Comparison of ENCODE assay signal across 1 cellular context in the genomic region with DNA sequence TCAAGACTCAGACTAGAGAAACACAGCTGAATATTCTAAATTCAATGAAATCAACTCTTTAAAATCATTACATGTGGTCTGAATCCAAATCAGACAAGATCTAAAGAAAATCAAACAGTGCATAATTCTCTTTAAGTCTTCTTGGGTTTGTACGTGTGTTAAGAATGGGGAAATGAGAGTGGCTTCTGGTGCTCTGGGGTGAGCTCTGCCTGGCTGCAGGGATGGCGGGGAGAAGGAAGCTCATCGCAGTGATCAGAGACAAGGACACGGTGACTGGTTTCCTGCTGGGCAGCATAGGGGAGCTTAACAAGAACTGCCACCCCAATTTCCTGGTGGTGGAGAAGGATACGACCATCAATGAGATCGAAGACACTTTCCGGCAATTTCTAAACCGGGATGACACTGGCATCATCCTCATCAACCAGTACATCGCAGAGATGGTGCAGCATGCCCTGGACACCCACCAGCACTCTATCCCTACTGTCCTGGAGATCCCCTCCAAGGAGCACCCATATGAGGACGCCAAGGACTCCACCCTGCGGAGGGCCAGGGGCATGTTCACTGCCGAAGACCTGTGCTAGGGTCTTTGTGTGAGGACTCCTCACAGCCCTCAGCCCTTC.
TF ChIP-seq lines count a peak whose summit lies in the region.

No MANE protein-coding gene starts in this region.

TF ChIP-seq in GM23338, 12 proteins besides CTCF, POLR2A, EP300 and RAD21 (continued from another document):
- no peak for TF ChIP-seq REST (IDR thresholded peaks at IDR 0.05; ENCODE audit: unreplicated experiment)
- TF ChIP-seq, protein P1, sequence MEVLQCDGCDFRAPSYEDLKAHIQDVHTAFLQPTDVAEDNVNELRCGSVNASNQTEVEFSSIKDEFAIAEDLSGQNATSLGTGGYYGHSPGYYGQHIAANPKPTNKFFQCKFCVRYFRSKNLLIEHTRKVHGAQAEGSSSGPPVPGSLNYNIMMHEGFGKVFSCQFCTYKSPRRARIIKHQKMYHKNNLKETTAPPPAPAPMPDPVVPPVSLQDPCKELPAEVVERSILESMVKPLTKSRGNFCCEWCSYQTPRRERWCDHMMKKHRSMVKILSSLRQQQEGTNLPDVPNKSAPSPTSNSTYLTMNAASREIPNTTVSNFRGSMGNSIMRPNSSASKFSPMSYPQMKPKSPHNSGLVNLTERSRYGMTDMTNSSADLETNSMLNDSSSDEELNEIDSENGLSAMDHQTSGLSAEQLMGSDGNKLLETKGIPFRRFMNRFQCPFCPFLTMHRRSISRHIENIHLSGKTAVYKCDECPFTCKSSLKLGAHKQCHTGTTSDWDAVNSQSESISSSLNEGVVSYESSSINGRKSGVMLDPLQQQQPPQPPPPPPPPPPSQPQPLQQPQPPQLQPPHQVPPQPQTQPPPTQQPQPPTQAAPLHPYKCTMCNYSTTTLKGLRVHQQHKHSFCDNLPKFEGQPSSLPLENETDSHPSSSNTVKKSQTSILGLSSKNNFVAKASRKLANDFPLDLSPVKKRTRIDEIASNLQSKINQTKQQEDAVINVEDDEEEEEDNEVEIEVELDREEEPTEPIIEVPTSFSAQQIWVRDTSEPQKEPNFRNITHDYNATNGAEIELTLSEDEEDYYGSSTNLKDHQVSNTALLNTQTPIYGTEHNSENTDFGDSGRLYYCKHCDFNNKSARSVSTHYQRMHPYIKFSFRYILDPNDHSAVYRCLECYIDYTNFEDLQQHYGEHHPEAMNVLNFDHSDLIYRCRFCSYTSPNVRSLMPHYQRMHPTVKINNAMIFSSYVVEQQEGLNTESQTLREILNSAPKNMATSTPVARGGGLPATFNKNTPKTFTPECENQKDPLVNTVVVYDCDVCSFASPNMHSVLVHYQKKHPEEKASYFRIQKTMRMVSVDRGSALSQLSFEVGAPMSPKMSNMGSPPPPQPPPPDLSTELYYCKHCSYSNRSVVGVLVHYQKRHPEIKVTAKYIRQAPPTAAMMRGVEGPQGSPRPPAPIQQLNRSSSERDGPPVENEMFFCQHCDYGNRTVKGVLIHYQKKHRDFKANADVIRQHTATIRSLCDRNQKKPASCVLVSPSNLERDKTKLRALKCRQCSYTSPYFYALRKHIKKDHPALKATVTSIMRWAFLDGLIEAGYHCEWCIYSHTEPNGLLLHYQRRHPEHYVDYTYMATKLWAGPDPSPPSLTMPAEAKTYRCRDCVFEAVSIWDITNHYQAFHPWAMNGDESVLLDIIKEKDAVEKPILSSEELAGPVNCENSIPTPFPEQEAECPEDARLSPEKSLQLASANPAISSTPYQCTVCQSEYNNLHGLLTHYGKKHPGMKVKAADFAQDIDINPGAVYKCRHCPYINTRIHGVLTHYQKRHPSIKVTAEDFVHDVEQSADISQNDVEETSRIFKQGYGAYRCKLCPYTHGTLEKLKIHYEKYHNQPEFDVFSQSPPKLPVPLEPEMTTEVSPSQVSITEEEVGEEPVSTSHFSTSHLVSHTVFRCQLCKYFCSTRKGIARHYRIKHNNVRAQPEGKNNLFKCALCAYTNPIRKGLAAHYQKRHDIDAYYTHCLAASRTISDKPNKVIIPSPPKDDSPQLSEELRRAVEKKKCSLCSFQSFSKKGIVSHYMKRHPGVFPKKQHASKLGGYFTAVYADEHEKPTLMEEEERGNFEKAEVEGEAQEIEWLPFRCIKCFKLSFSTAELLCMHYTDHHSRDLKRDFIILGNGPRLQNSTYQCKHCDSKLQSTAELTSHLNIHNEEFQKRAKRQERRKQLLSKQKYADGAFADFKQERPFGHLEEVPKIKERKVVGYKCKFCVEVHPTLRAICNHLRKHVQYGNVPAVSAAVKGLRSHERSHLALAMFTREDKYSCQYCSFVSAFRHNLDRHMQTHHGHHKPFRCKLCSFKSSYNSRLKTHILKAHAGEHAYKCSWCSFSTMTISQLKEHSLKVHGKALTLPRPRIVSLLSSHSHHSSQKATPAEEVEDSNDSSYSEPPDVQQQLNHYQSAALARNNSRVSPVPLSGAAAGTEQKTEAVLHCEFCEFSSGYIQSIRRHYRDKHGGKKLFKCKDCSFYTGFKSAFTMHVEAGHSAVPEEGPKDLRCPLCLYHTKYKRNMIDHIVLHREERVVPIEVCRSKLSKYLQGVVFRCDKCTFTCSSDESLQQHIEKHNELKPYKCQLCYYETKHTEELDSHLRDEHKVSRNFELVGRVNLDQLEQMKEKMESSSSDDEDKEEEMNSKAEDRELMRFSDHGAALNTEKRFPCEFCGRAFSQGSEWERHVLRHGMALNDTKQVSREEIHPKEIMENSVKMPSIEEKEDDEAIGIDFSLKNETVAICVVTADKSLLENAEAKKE (CRISPR knock-in tag; IDR thresholded peaks at IDR 0.05) = no peak
